Comparison of ENCODE assay signal across 21 cellular contexts in genomic region chr5:124060010-124060409, GRCh38.
"Had no signal": no experiment of that assay in that cellular context is flagged by ENCODE, and none has a peak within 500 bp of the region (broad histone marks: within the 10 kb centered on the region; RNA-seq: fewer than 3 reads in every experiment).

No MANE protein-coding gene starts in this region.

- H3K27ac ChIP-seq: colonic mucosa, lower lobe of right lung, neutrophil, parathyroid adenoma, prostate gland, right lobe of liver, thoracic aorta, tibial nerve, upper lobe of left lung had no signal

- ATAC-seq: effector memory CD8-positive, alpha-beta T cell; left ventricle myocardium superior; natural killer cell; right lobe of liver; stimulated activated naive B cell treated with anti-CD40 and anti-IgM and Interleukin-4, amounts not matched to agents 10 μg/mL and 1 μg/mL and 100 μg/mL, for 72 hours had no signal

- H3K27ac Mint-ChIP-seq: effector memory CD8-positive, alpha-beta T cell; natural killer cell; stimulated activated naive B cell treated with anti-CD40 and anti-IgM and Interleukin-4, amounts not matched to agents 10 μg/mL and 1 μg/mL and 100 μg/mL, for 72 hours; stimulated activated naive CD8-positive, alpha-beta T cell treated with anti-CD3 and anti-CD28 coated beads, Interleukin-15, Interleukin-2, amounts not matched to agents 100 ng/mL and 50 ng/mL, for 24 hours had no signal

- H3K4me3 ChIP-seq: colonic mucosa, lower lobe of right lung, prostate gland, right lobe of liver, thoracic aorta, tibial nerve, upper lobe of left lung had no signal

- H3K27me3 Mint-ChIP-seq: effector memory CD8-positive, alpha-beta T cell; stimulated activated naive B cell treated with anti-CD40 and anti-IgM and Interleukin-4, amounts not matched to agents 10 μg/mL and 1 μg/mL and 100 μg/mL, for 72 hours; stimulated activated naive CD8-positive, alpha-beta T cell treated with anti-CD3 and anti-CD28 coated beads, Interleukin-15, Interleukin-2, amounts not matched to agents 100 ng/mL and 50 ng/mL, for 24 hours had no signal

- H3K36me3 Mint-ChIP-seq: natural killer cell; stimulated activated naive B cell treated with anti-CD40 and anti-IgM and Interleukin-4, amounts not matched to agents 10 μg/mL and 1 μg/mL and 100 μg/mL, for 72 hours had no signal

- H2AFZ ChIP-seq: parathyroid adenoma had no signal

- H3K4me1 ChIP-seq: colonic mucosa, prostate gland, right lobe of liver had no signal

- DNase-seq: colonic mucosa; dermis blood vessel endothelial cell; effector memory CD8-positive, alpha-beta T cell; erythroblast; head of caudate nucleus; left ventricle myocardium superior; lower lobe of right lung; natural killer cell; right lobe of liver; small intestine; stimulated activated CD4-positive, alpha-beta T cell treated with anti-CD3 and anti-CD28 coated beads, Interleukin-15, amount 100 ng/mL, for 24 hours; stimulated activated CD4-positive, alpha-beta T cell treated with anti-CD3 and anti-CD28 coated beads, Interleukin-2, amount 100 ng/mL, for 48 hours; stimulated activated naive B cell treated with anti-CD40 and anti-IgM and Interleukin-4, amounts not matched to agents 10 μg/mL and 1 μg/mL and 100 μg/mL, for 72 hours; upper lobe of left lung had no signal

- H3K4me3 Mint-ChIP-seq: effector memory CD8-positive, alpha-beta T cell; natural killer cell; neural crest cell; stimulated activated naive B cell treated with anti-CD40 and anti-IgM and Interleukin-4, amounts not matched to agents 10 μg/mL and 1 μg/mL and 100 μg/mL, for 72 hours; stimulated activated naive CD8-positive, alpha-beta T cell treated with anti-CD3 and anti-CD28 coated beads, Interleukin-15, Interleukin-2, amounts not matched to agents 100 ng/mL and 50 ng/mL, for 24 hours had no signal

- H3K9me3 Mint-ChIP-seq: stimulated activated naive CD8-positive, alpha-beta T cell treated with anti-CD3 and anti-CD28 coated beads, Interleukin-15, Interleukin-2, amounts not matched to agents 100 ng/mL and 50 ng/mL, for 24 hours had no signal

- H3K9me3 ChIP-seq: colonic mucosa, lower lobe of right lung, neutrophil, prostate gland, right lobe of liver, thoracic aorta, tibial nerve, upper lobe of left lung had no signal

- H3K27me3 ChIP-seq: colonic mucosa, neutrophil, right lobe of liver, tibial nerve, upper lobe of left lung had no signal

- H3K79me2 ChIP-seq: parathyroid adenoma had no signal

- H3K36me3 ChIP-seq: colonic mucosa, lower lobe of right lung, neutrophil, prostate gland, right lobe of liver, thoracic aorta, tibial nerve, upper lobe of left lung had no signal

- H3K4me1 Mint-ChIP-seq: natural killer cell had no signal

- H3K9ac ChIP-seq: parathyroid adenoma had no signal
